1 cellular context compared by ENCODE assay signal in genomic region chr10:131514454-131514853, GRCh38.
TF ChIP-seq lines count a peak whose summit lies in the region.

No MANE protein-coding gene starts in this region.

TF ChIP-seq in H1, 55 proteins besides CTCF, POLR2A, EP300 and RAD21:
- no peak for TF ChIP-seq SIX5 (IDR thresholded peaks at IDR 0.05; ENCODE audit: low read depth, low read length)
- TF ChIP-seq, protein P1, sequence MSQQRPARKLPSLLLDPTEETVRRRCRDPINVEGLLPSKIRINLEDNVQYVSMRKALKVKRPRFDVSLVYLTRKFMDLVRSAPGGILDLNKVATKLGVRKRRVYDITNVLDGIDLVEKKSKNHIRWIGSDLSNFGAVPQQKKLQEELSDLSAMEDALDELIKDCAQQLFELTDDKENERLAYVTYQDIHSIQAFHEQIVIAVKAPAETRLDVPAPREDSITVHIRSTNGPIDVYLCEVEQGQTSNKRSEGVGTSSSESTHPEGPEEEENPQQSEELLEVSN (IDR thresholded peaks at IDR 0.05), result peak; percentile 65
- no peak for TF ChIP-seq ATF3 (IDR thresholded peaks at IDR 0.05; ENCODE audit: insufficient read depth, low read depth, low read length)
